1 cellular context compared by ENCODE assay signal in genomic region chr7:121547341-121548092, GRCh38.
A peak's percentile ranks its signal among the peaks of the same experiment; 100 is the strongest.
TF ChIP-seq lines count a peak whose summit lies in the region.

No MANE protein-coding gene starts in this region.

TF ChIP-seq in SK-N-SH, 30 proteins besides CTCF, POLR2A, EP300 and RAD21 (continued from another document):
- no peak for TF ChIP-seq GABPA (IDR thresholded peaks at IDR 0.05; ENCODE audit: low read depth)
- peak; percentile 21; the same call in 1 of the 2 replicates for TF ChIP-seq NRF1 (IDR thresholded peaks at IDR 0.05; ENCODE audit: low read depth, low read length)
- no peak for TF ChIP-seq TAF1 (IDR thresholded peaks at IDR 0.05; ENCODE audit: borderline replicate concordance, low read depth, low read length)
- TF ChIP-seq SMC3 (IDR thresholded peaks at IDR 0.05; ENCODE audit: low read depth, low read length) = peak; percentile 98
- no peak for TF ChIP-seq PBX3 (IDR thresholded peaks at IDR 0.05)
